In the genomic region with DNA sequence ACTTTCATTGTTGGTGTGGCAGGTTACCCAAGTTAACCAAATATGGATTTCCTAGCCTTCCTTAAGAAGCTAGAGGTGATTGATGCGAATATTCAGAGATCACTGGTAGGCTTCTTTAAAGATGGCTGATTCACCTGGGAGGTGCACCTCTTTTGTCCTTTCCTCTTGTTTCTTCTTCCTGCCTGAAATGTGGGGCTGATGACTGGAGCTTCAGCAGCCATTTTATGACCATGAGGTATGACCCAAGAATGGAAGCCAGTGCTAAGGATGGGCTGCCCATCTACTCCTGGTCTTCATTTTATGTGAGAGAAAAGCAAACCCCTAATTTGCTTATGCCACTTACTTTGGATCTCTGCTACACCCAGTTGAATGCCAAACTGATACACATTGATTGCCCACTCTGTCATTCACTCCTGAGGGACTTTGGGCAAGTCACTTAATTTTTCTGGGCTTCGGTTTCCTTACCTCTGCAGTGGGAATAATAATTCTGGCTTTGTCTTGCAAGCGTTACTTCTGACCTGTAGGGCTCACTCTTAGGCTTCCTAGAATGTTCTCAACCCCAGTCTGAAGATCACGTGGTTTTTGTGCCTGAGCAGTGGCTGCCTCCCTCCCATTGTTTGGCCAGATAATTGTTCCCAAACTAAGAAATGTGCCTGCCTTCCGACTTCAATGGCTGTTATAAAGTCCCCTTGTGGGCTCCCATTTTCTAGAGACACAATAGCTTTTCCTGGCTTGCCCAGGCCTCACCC, we compare ENCODE assay signal across 22 cellular contexts.
"Had no signal": no experiment of that assay in that cellular context is flagged by ENCODE, and none has a peak within 500 bp of the region (broad histone marks: within the 10 kb centered on the region; RNA-seq: fewer than 3 reads in every experiment).

No MANE protein-coding gene starts in this region.

- H3K4me3 ChIP-seq: ascending aorta, body of pancreas, cardiac muscle cell, Peyer's patch, SJCRH30 had no signal

- H3K9ac ChIP-seq: SK-N-SH had no signal

- ATAC-seq: activated CD8-positive, alpha-beta T cell treated with anti-CD3 and anti-CD28 coated beads, Interleukin-2, amount 10 ng/mL, durations not matched to agents 7 days and 5 days; body of pancreas had no signal

- H3K27ac ChIP-seq: ascending aorta, body of pancreas, cardiac muscle cell, Peyer's patch, RWPE1, SJCRH30, VCaP had no signal

- H3K9me3 Mint-ChIP-seq: activated naive CD4-positive, alpha-beta T cell treated with anti-CD3 and anti-CD28 coated beads, Interleukin-2, amount 50 U/mL, for 24 hours had no signal

- H3K27ac Mint-ChIP-seq: activated CD8-positive, alpha-beta T cell treated with anti-CD3 and anti-CD28 coated beads, Interleukin-2, amount 10 ng/mL, durations not matched to agents 7 days and 5 days; activated naive CD4-positive, alpha-beta T cell treated with anti-CD3 and anti-CD28 coated beads, Interleukin-2, amount 50 U/mL, for 24 hours had no signal

- H3K4me2 ChIP-seq: SK-N-SH had no signal

- H3K4me1 ChIP-seq: ascending aorta, body of pancreas, Peyer's patch, SJCRH30 had no signal

- H3K4me3 Mint-ChIP-seq: activated CD8-positive, alpha-beta T cell treated with anti-CD3 and anti-CD28 coated beads, Interleukin-2, amount 10 ng/mL, durations not matched to agents 7 days and 5 days; activated naive CD4-positive, alpha-beta T cell treated with anti-CD3 and anti-CD28 coated beads, Interleukin-2, amount 50 U/mL, for 24 hours had no signal

- H3K36me3 ChIP-seq: ascending aorta, cardiac muscle cell, Peyer's patch, SJCRH30 had no signal

- H3K9me3 ChIP-seq: ascending aorta, body of pancreas, Peyer's patch, SJCRH30, SK-N-SH had no signal

- H3K27me3 ChIP-seq: ascending aorta, body of pancreas, Peyer's patch, SJCRH30 had no signal

- DNase-seq: activated CD4-positive, alpha-beta T cell treated with anti-CD3 and anti-CD28 coated beads for 4 hours; activated CD8-positive, alpha-beta memory T cell treated with anti-CD3 and anti-CD28 coated beads, Interleukin-2, amount 50 U/mL, for 48 hours; activated CD8-positive, alpha-beta T cell treated with anti-CD3 and anti-CD28 coated beads, Interleukin-2, amount 10 ng/mL, durations not matched to agents 7 days and 5 days; activated T-cell treated with anti-CD3 and anti-CD28 coated beads, Interleukin-2, amount 50 U/mL, for 1 hour; amniotic stem cell; body of pancreas; KG1; NCI-H1092; NCI-H1930; NCI-H345; NCI-H510A; NCI-H69; Peyer's patch; Right ventricle myocardium superior; SJCRH30; SK-N-SH; T-helper 1 cell had no signal

- H3K4me1 Mint-ChIP-seq: activated naive CD4-positive, alpha-beta T cell treated with anti-CD3 and anti-CD28 coated beads, Interleukin-2, amount 50 U/mL, for 24 hours had no signal

- H3K36me3 Mint-ChIP-seq: activated naive CD4-positive, alpha-beta T cell treated with anti-CD3 and anti-CD28 coated beads, Interleukin-2, amount 50 U/mL, for 24 hours had no signal
